Comparison of ENCODE assay signal across 25 cellular contexts in the genomic region with DNA sequence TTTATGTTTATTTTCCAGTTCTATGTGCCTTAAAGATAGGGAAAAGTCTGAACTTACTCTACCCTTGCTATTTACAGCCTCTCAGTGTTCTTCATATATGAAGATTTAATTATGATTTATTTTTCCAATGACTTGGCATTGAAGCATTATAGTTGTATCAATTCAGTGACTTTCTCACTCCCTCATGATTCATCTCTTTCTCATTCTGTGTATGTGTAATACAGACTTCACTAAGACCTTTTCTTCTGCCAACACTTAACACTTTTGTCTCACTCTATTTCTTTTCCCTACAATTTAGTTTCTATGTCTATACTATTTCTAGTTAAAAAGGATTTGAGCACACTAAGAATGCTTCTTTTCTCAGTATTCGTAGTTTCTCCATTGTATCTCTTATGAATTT.
DNase-seq lines count a peak whose midpoint lies in the region; ATAC-seq and TF ChIP-seq lines count a peak whose summit lies in the region.
"Had no signal": no experiment of that assay in that cellular context is flagged by ENCODE, and none has a peak within 500 bp of the region (broad histone marks: within the 10 kb centered on the region; RNA-seq: fewer than 3 reads in every experiment).

No MANE protein-coding gene starts in this region.

- no peak overlapping the region for H4K91ac ChIP-seq in IMR-90 (ENCODE audit: insufficient read depth, low read depth, low read length)

- no peak overlapping the region for H3K56ac ChIP-seq in IMR-90 (ENCODE audit: extremely low read depth, insufficient read depth, low read length)

- in situ Hi-C loops in IMR-90 (cut with MboI; ENCODE audit: low sequenced_read_pairs), result no loop called here

- H2BK15ac ChIP-seq in IMR-90 (ENCODE audit: low read depth, low read length), result no peak overlapping the region

- POLR2A ChIA-PET in IMR-90 (lab: Charles Lee; ENCODE audit: unreplicated experiment), result no interaction called here

- H3K4me3 ChIP-seq in IMR-90 (ENCODE audit: insufficient read depth, low read depth, low read length), result no peak overlapping the region
- no peak overlapping the region for H3K4me3 ChIP-seq in choroid plexus epithelial cell (ENCODE audit: low read depth, low read length)
- H3K4me3 ChIP-seq: K562, PC-9, SJSA1 had no signal

- 0 out of 2 replicates have a peak, but pooled peaks cover 2% of the 10 kb centered on the region for H3K4me1 ChIP-seq in IMR-90 (ENCODE audit: control insufficient read depth, insufficient read depth, low read length)
- H3K4me1 ChIP-seq: BE2C, SJSA1 had no signal

- H2AK5ac ChIP-seq in IMR-90 (ENCODE audit: low read depth, low read length), result no peak overlapping the region

- H3K9me3 ChIP-seq in IMR-90 (ENCODE audit: control insufficient read depth, insufficient read depth, low read length), result no peaks in the 10 kb centered on the region
- H3K9me3 ChIP-seq: BE2C, SJSA1 had no signal

- CTCF ChIA-PET in IMR-90 (lab: Yijun Ruan, JAX), result no interaction called here

- dilution Hi-C loops in IMR-90 (cut with HindIII; ENCODE audit: low sequenced_read_pairs, unreplicated experiment), result no loop called here

- DNase-seq in EH (ENCODE audit: low read depth), result peak; percentile 1
- peak; percentile 20 for DNase-seq in IMR-90
- peak; percentile 19 for DNase-seq in choroid plexus epithelial cell (ENCODE audit: low read depth)
- peak; percentile 42 for DNase-seq in iris pigment epithelial cell (ENCODE audit: low read depth)
- DNase-seq in T1000 (lab: John Stamatoyannopoulos, UW), result no peak
- no peak for DNase-seq in MV-4-11 (lab: John Stamatoyannopoulos, UW)
- DNase-seq: 8988T; ACHN; BE2C; Calu3; CD8-positive, alpha-beta memory T cell; DMS79 treated with DMSO at 0.1 percent for 48 hours; Kasumi-1; NCI-H2029; NCI-H446 treated with DMSO at 0.1 percent for 48 hours; NCI-H526; NCI-H82; NK-92 treated with Interleukin-12 subunit alpha and Interleukin-12 subunit beta, amount 100 ng/mL, for 24 hours; PC-9; Right ventricle myocardium superior; RPMI8226 had no signal

- TF ChIP-seq RAD21 in IMR-90 (IDR thresholded peaks at IDR 0.05; ENCODE audit: low read length), result no peak

- no TSS peak for BruUV-seq in IMR-90 (replicated peaks; lab: Mats Ljungman, UMichigan)

- TF ChIP-seq POLR2A in IMR-90 (IDR thresholded peaks at IDR 0.05; ENCODE audit: low read depth, low read length), result no peak

- H3K23ac ChIP-seq in IMR-90 (ENCODE audit: low read depth, low read length), result no peak overlapping the region

- H3K27ac ChIP-seq in IMR-90 (ENCODE audit: insufficient read depth, low read length), result no peak overlapping the region
- H3K27ac ChIP-seq: PC-9, SJSA1 had no signal

- H2BK5ac ChIP-seq in IMR-90 (ENCODE audit: low read depth, low read length, poor library complexity, severe bottlenecking), result no peak overlapping the region

- TF ChIP-seq CTCF in IMR-90 (conservative IDR thresholded peaks at IDR 0.05; ENCODE audit: low read depth, low read length) (no peak), choroid plexus epithelial cell (conservative IDR thresholded peaks at IDR 0.05; ENCODE audit: low read depth, low read length) (no peak)

- no peak overlapping the region for H3K9ac ChIP-seq in IMR-90 (ENCODE audit: low read depth, low read length)

- H3K4me2 ChIP-seq in IMR-90 (ENCODE audit: low read depth, low read length), result no peak overlapping the region
- H3K4me2 ChIP-seq: PC-9 had no signal

- H3K27me3 ChIP-seq in IMR-90 (ENCODE audit: control insufficient read depth, insufficient read depth, low read length), result no peaks in the 10 kb centered on the region
- H3K27me3 ChIP-seq: BE2C, SJSA1 had no signal

- no peak overlapping the region for H2BK20ac ChIP-seq in IMR-90 (ENCODE audit: low read depth, low read length)

- no peak overlapping the region for H2BK120ac ChIP-seq in IMR-90 (ENCODE audit: low read depth, low read length)

- intact Hi-C loops in IMR-90 (cut with micrococcal nuclease), result no loop called here

- no peaks in the 10 kb centered on the region for H3K79me1 ChIP-seq in IMR-90 (ENCODE audit: low read depth in 1 of 2, low read length in 2 of 2)

- no peaks in the 10 kb centered on the region for H3K9me1 ChIP-seq in IMR-90 (ENCODE audit: insufficient read depth, low read length)

- H2AFZ ChIP-seq in IMR-90 (replicated peaks; ENCODE audit: low read length, poor library complexity), result no peak overlapping the region
- H2AFZ ChIP-seq: PC-9 had no signal

- H3K18ac ChIP-seq in IMR-90 (ENCODE audit: low read depth, low read length), result no peak overlapping the region

- ATAC-seq in IMR-90 (ENCODE audit: low read depth) (no peak; the same call in 1 of the 2 replicates), HG02763 (IDR thresholded peaks at IDR 0.05; ENCODE audit: unreplicated experiment) (no peak)
- ATAC-seq: HepG2, K562 had no signal

- no peaks in the 10 kb centered on the region for H4K20me1 ChIP-seq in IMR-90 (ENCODE audit: insufficient read depth, low read length)

- no peak overlapping the region for H4K5ac ChIP-seq in IMR-90 (ENCODE audit: low read depth, low read length)

- no peak overlapping the region for H3K4ac ChIP-seq in IMR-90 (ENCODE audit: low read depth, low read length)

- no peak overlapping the region for H3K14ac ChIP-seq in IMR-90 (replicated peaks; ENCODE audit: low read depth, low read length)

- H2AK9ac ChIP-seq in IMR-90 (replicated peaks; ENCODE audit: low read depth, low read length, poor library complexity), result no peak overlapping the region

- no CpG with 5 or more reads among the region's 1 CpG for WGBS in IMR-90 (ENCODE audit: extremely low coverage in 2 of 2, insufficient read length in 1 of 2), 2 experiments

- H3K36me3 ChIP-seq in IMR-90 (ENCODE audit: control insufficient read depth, insufficient read depth, low read length), result no peaks in the 10 kb centered on the region
- H3K36me3 ChIP-seq: BE2C, SJSA1 had no signal

- no peak overlapping the region for H4K8ac ChIP-seq in IMR-90 (ENCODE audit: low read depth in 2 of 2, low read length in 2 of 2)

TF ChIP-seq in IMR-90, 13 proteins besides CTCF, POLR2A, EP300 and RAD21:
- TF ChIP-seq MXI1 (IDR thresholded peaks at IDR 0.05; ENCODE audit: borderline replicate concordance, low read depth, low read length) (no peak), MAZ (IDR thresholded peaks at IDR 0.05; ENCODE audit: borderline replicate concordance, low read depth, low read length) (no peak), BHLHE40 (IDR thresholded peaks at IDR 0.05; ENCODE audit: low read depth, low read length) (no peak), SMC3 (IDR thresholded peaks at IDR 0.05; ENCODE audit: low read depth, low read length) (no peak), CHD1 (IDR thresholded peaks at IDR 0.05; ENCODE audit: low read depth, low read length) (no peak), NFE2L2 (IDR thresholded peaks at IDR 0.05; ENCODE audit: low read depth, low read length) (no peak), RCOR1 (IDR thresholded peaks at IDR 0.05; ENCODE audit: insufficient replicate concordance, low read length) (no peak), MAFK (IDR thresholded peaks at IDR 0.05; ENCODE audit: low read depth, low read length) (no peak), FOS (IDR thresholded peaks at IDR 0.05; ENCODE audit: low read depth, low read length) (no peak), RFX5 (IDR thresholded peaks at IDR 0.05; ENCODE audit: low read depth, low read length) (no peak), CEBPB (IDR thresholded peaks at IDR 0.05; ENCODE audit: low read depth, low read length) (no peak)
- TF ChIP-seq, protein P1, sequence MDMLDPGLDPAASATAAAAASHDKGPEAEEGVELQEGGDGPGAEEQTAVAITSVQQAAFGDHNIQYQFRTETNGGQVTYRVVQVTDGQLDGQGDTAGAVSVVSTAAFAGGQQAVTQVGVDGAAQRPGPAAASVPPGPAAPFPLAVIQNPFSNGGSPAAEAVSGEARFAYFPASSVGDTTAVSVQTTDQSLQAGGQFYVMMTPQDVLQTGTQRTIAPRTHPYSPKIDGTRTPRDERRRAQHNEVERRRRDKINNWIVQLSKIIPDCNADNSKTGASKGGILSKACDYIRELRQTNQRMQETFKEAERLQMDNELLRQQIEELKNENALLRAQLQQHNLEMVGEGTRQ (IDR thresholded peaks at IDR 0.05; ENCODE audit: low read depth, low read length), result no peak
- TF ChIP-seq, protein P2, sequence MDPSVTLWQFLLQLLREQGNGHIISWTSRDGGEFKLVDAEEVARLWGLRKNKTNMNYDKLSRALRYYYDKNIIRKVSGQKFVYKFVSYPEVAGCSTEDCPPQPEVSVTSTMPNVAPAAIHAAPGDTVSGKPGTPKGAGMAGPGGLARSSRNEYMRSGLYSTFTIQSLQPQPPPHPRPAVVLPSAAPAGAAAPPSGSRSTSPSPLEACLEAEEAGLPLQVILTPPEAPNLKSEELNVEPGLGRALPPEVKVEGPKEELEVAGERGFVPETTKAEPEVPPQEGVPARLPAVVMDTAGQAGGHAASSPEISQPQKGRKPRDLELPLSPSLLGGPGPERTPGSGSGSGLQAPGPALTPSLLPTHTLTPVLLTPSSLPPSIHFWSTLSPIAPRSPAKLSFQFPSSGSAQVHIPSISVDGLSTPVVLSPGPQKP (IDR thresholded peaks at IDR 0.05; ENCODE audit: borderline replicate concordance, low read depth, low read length), result no peak

Comparison
In these comparisons a context has a peak if more than half of its experiments do, and no peak if none do; other contexts are left out.
1. DNase-seq: peak in EH (single experiment), IMR-90 (single experiment), choroid plexus epithelial cell (single experiment) and iris pigment epithelial cell (single experiment); none in T1000 (single experiment) and MV-4-11 (single experiment).